8 cellular contexts compared by ENCODE assay signal in genomic region chr6:26155066-26155925, GRCh38.
DNase-seq lines count a peak whose midpoint lies in the region; ATAC-seq lines count a peak whose summit lies in the region.

No MANE protein-coding gene starts in this region.

- H3K4me1 ChIP-seq in skeletal muscle satellite cell (ENCODE audit: control insufficient read depth, insufficient read depth, low read length): peaks cover 25% of the 10 kb centered on the region

- H3K9ac ChIP-seq in skeletal muscle satellite cell (ENCODE audit: low read depth, low read length): peak overlapping the region; percentile 88

- no peak for ATAC-seq in HG03039 (IDR thresholded peaks at IDR 0.05; ENCODE audit: unreplicated experiment)
- no peak for ATAC-seq in GM18517 (IDR thresholded peaks at IDR 0.05; ENCODE audit: unreplicated experiment)

- H3K4me3 ChIP-seq in iPS-18c (ENCODE audit: insufficient read depth, low read depth, low read length) (peak overlapping the region; percentile 84; the same call in 1 of the 2 replicates), skeletal muscle satellite cell (ENCODE audit: low read length) (peak overlapping the region; percentile 89)

- H3K9me3 ChIP-seq in iPS-18c (ENCODE audit: control insufficient read depth, insufficient read depth, low read length): no peaks in the 10 kb centered on the region
- H3K9me3 ChIP-seq in skeletal muscle satellite cell (replicated peaks; ENCODE audit: low read length): no peaks in the 10 kb centered on the region

- peak overlapping the region; percentile 95 for H3K4me2 ChIP-seq in skeletal muscle satellite cell (ENCODE audit: low read length)

- H3K27me3 ChIP-seq in skeletal muscle satellite cell (ENCODE audit: control insufficient read depth, insufficient read depth, low read length): peaks cover 3% of the 10 kb centered on the region

- peak; percentile 37 for DNase-seq in activated CD4-positive, alpha-beta T cell treated with anti-CD3 and anti-CD28 coated beads for 48 hours
- no peak for DNase-seq in activated CD4-positive, alpha-beta T cell treated with anti-CD3 and anti-CD28 coated beads for 4 hours
- DNase-seq in NCI-H2196 treated with DMSO at 0.1 percent for 48 hours (lab: John Stamatoyannopoulos, UW; ENCODE audit: unreplicated experiment): peak; percentile 43
- DNase-seq in astrocyte of the hippocampus (ENCODE audit: low read depth, low spot score): peak; percentile 46

- H3K36me3 ChIP-seq in skeletal muscle satellite cell (ENCODE audit: insufficient read depth, low read length): no peaks in the 10 kb centered on the region

Comparison
In these comparisons a context has a peak if more than half of its experiments do, and no peak if none do; other contexts are left out.
1. DNase-seq: peak in activated CD4-positive, alpha-beta T cell treated with anti-CD3 and anti-CD28 coated beads for 48 hours (single experiment), NCI-H2196 treated with DMSO at 0.1 percent for 48 hours (single experiment) and astrocyte of the hippocampus (single experiment); none in activated CD4-positive, alpha-beta T cell treated with anti-CD3 and anti-CD28 coated beads for 4 hours (0 of 2).